In the genomic region with DNA sequence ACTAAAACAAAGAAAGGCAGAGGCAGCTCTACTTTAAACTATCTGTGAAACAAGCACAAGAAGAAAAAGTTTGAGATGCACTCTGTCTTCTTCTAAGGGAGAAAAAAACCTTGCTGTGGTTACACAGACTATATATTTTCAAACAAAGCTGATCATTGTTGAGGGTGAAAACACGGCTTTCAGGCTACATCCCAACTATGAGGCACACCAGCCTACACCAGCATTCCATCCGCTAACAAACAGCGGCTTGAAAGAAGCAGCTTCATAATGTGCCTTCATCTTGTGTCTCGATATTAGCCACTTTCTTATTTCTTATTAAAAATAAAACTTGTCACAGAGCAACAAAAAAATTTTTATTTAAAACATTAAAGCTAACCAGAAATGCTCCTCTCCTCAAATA, we compare ENCODE assay signal across 12 cellular contexts.
DNase-seq lines count a peak whose midpoint lies in the region; ATAC-seq, FAIRE-seq and TF ChIP-seq lines count a peak whose summit lies in the region.
"Had no signal": no experiment of that assay in that cellular context is flagged by ENCODE, and none has a peak within 500 bp of the region (broad histone marks: within the 10 kb centered on the region; RNA-seq: fewer than 3 reads in every experiment).

No MANE protein-coding gene starts in this region.

- no peaks in the 10 kb centered on the region for H4K20me1 ChIP-seq in osteoblast (ENCODE audit: insufficient read depth, low read length)

- H3K27ac Mint-ChIP-seq in CD4-positive, alpha-beta memory T cell: no peak overlapping the region
- H3K27ac Mint-ChIP-seq: activated CD4-positive, alpha-beta T cell treated with anti-CD3 and anti-CD28 coated beads, Interleukin-2, amount 10 ng/mL, durations not matched to agents 7 days and 5 days had no signal

- peak overlapping the region; percentile 32 for H3K4me3 ChIP-seq in fibroblast of the aortic adventitia (ENCODE audit: low read depth, low read length)
- H3K4me3 ChIP-seq in osteoblast (ENCODE audit: insufficient read depth, low read length): peak overlapping the region; percentile 12
- no peak overlapping the region for H3K4me3 ChIP-seq in transverse colon
- no peak overlapping the region for H3K4me3 ChIP-seq in CD4-positive, alpha-beta memory T cell (ENCODE audit: low read length in 2 of 2)
- H3K4me3 ChIP-seq in HAP-1: no peak overlapping the region
- H3K4me3 ChIP-seq: BLaER1 treated with 17β-estradiol and CSF1 and Interleukin-3, amounts not matched to agents 10 nM and 100 nM had no signal

- H3K27me3 Mint-ChIP-seq in CD4-positive, alpha-beta memory T cell: peaks cover 3 to 4% of the 10 kb centered on the region in 2 donors

- no peak for ATAC-seq in GM21737 (IDR thresholded peaks at IDR 0.05; ENCODE audit: unreplicated experiment)

- no peak overlapping the region for H3K4me3 Mint-ChIP-seq in CD4-positive, alpha-beta memory T cell
- H3K4me3 Mint-ChIP-seq: activated CD4-positive, alpha-beta T cell treated with anti-CD3 and anti-CD28 coated beads, Interleukin-2, amount 10 ng/mL, durations not matched to agents 7 days and 5 days had no signal

- POLR2A ChIA-PET in CD4-positive, alpha-beta memory T cell (lab: Charles Lee; ENCODE audit: partially characterized antibody): no interaction called here

- H3K79me2 ChIP-seq in osteoblast (ENCODE audit: insufficient read depth, low read length): peaks cover 13% of the 10 kb centered on the region

- 58 to 69% methylated on average over 2 to 4 of the region's 4 CpGs for WGBS in transverse colon (ENCODE audit: low coverage in 1 of 2), 2 donors

- H3K4me1 ChIP-seq in osteoblast (ENCODE audit: insufficient read depth, low read length) (peaks cover 26% of the 10 kb centered on the region), transverse colon (peaks cover 3 to 34% (median 8%) of the 10 kb centered on the region in 4 donors), HAP-1 (peaks cover 24% of the 10 kb centered on the region)
- no peaks in the 10 kb centered on the region for H3K4me1 ChIP-seq in CD4-positive, alpha-beta memory T cell (ENCODE audit: insufficient read depth, low read length)

- no peak for DNase-seq in GM12891 (ENCODE audit: insufficient read length, low spot score)
- peak; percentile 88 for DNase-seq in SK-MEL-5 (ENCODE audit: low read depth, low spot score)
- peak; percentile 62 for DNase-seq in fibroblast of the aortic adventitia (ENCODE audit: low read depth)
- DNase-seq in osteoblast (ENCODE audit: insufficient read length, low spot score, missing footprints): no peak
- no peak for DNase-seq in transverse colon
- DNase-seq in CD4-positive, alpha-beta memory T cell: no peak
- no peak for DNase-seq in HAP-1 (ENCODE audit: low spot score in 2 of 2)
- DNase-seq: activated CD4-positive, alpha-beta T cell treated with anti-CD3 and anti-CD28 coated beads, Interleukin-2, amount 10 ng/mL, durations not matched to agents 7 days and 5 days; caudate nucleus; NCI-H2081 had no signal

- peak overlapping the region; percentile 71 for H3K4me2 ChIP-seq in osteoblast (ENCODE audit: insufficient read depth, low read length)

- H3K9me3 Mint-ChIP-seq in CD4-positive, alpha-beta memory T cell: no peaks in the 10 kb centered on the region
- H3K9me3 Mint-ChIP-seq: activated CD4-positive, alpha-beta T cell treated with anti-CD3 and anti-CD28 coated beads, Interleukin-2, amount 10 ng/mL, durations not matched to agents 7 days and 5 days had no signal

- H3K36me3 ChIP-seq in osteoblast (ENCODE audit: insufficient read depth, low read length) (no peaks in the 10 kb centered on the region), transverse colon (peaks cover 0 to under 1% (median 0%) of the 10 kb centered on the region in 4 donors), HAP-1 (replicated peaks) (no peaks in the 10 kb centered on the region)
- no peaks in the 10 kb centered on the region for H3K36me3 ChIP-seq in CD4-positive, alpha-beta memory T cell (ENCODE audit: insufficient read depth, low read length)

- TF ChIP-seq CTCF in fibroblast of the aortic adventitia (IDR thresholded peaks at IDR 0.05; ENCODE audit: insufficient read depth, low read length) (no peak), osteoblast (IDR thresholded peaks at IDR 0.05; ENCODE audit: extremely low read depth, low read depth, low read length) (no peak), transverse colon (IDR thresholded peaks at IDR 0.05) (no peak)

- TF ChIP-seq POLR2A in GM12891 (IDR thresholded peaks at IDR 0.05; ENCODE audit: low read depth, low read length): no peak
- no peak for TF ChIP-seq POLR2A in transverse colon (IDR thresholded peaks at IDR 0.05)

- intact Hi-C loops in transverse colon (cut with DNase I; ENCODE audit: low total_unique reads): no loop called here
- intact Hi-C loops in CD4-positive, alpha-beta memory T cell (cut with micrococcal nuclease): no loop called here

- peak; percentile 47 for FAIRE-seq in GM12891 (lab: Jason Lieb, UNC)

- H3K27me3 ChIP-seq in osteoblast (ENCODE audit: insufficient read depth, low read length) (no peaks in the 10 kb centered on the region), transverse colon (no peaks in the 10 kb centered on the region), HAP-1 (ENCODE audit: low read depth) (no peaks in the 10 kb centered on the region)
- H3K27me3 ChIP-seq in CD4-positive, alpha-beta memory T cell (ENCODE audit: insufficient read depth, low read length): no peaks in the 10 kb centered on the region
- H3K27me3 ChIP-seq: BLaER1 treated with 17β-estradiol and CSF1 and Interleukin-3, amounts not matched to agents 10 nM and 100 nM had no signal

- TF ChIP-seq EP300 in transverse colon (IDR thresholded peaks at IDR 0.05; ENCODE audit: low read depth): no peak

- H3K36me3 Mint-ChIP-seq in CD4-positive, alpha-beta memory T cell: no peaks in the 10 kb centered on the region

- H2AFZ ChIP-seq in osteoblast (ENCODE audit: low read length): peak overlapping the region; percentile 33

- CTCF ChIA-PET in CD4-positive, alpha-beta memory T cell (lab: Charles Lee; ENCODE audit: partially characterized antibody): interaction anchor here (0.5 to 1.7 kb wide), 2 partner anchors 99 to 225 kb away, joined by 3 to 7 read pairs; no protein-coding TSS in a partner anchor

- H3K9me3 ChIP-seq in osteoblast (ENCODE audit: low read depth, low read length): no peaks in the 10 kb centered on the region
- H3K9me3 ChIP-seq in transverse colon: no peaks in the 10 kb centered on the region
- H3K9me3 ChIP-seq in CD4-positive, alpha-beta memory T cell (ENCODE audit: control insufficient read depth in 1 of 2, low read length in 2 of 2): no peaks in the 10 kb centered on the region
- no peaks in the 10 kb centered on the region for H3K9me3 ChIP-seq in HAP-1
- H3K9me3 ChIP-seq: BLaER1 treated with 17β-estradiol and CSF1 and Interleukin-3, amounts not matched to agents 10 nM and 100 nM had no signal

- in situ Hi-C loops in SK-MEL-5 (cut with HindIII; ENCODE audit: low pct_unique_long_range_greater_than_20kb, low sequenced_read_pairs): no loop called here
- in situ Hi-C loops in transverse colon (cut with MboI; ENCODE audit: low pct_ligation_motif_present in 1 of 4, low pct_unique_long_range_greater_than_20kb in 1 of 4, low sequenced_read_pairs in 3 of 4): no loop called here
- in situ Hi-C loops in HAP-1 (cut with MboI; ENCODE audit: low sequenced_read_pairs): no loop called here

- H3K4me1 Mint-ChIP-seq in CD4-positive, alpha-beta memory T cell: peaks cover 8 to 24% (median 16%) of the 10 kb centered on the region in 4 donors

- H3K27ac ChIP-seq in osteoblast (ENCODE audit: low read depth, low read length): peak overlapping the region; percentile 50
- peak overlapping the region in 2 of 4 donors; percentile 16 to 19 for H3K27ac ChIP-seq in transverse colon
- no peak overlapping the region for H3K27ac ChIP-seq in CD4-positive, alpha-beta memory T cell (ENCODE audit: low read depth, low read length)

TF ChIP-seq in GM12891, 5 proteins besides CTCF, POLR2A, EP300 and RAD21:
- TF ChIP-seq PAX5 (IDR thresholded peaks at IDR 0.05; ENCODE audit: insufficient read depth, low read length, severe bottlenecking) (no peak), POU2F2 (IDR thresholded peaks at IDR 0.05; ENCODE audit: low read depth, low read length) (no peak), POLR2AphosphoS5 (IDR thresholded peaks at IDR 0.05; ENCODE audit: low read depth, low read length) (no peak), SPI1 (IDR thresholded peaks at IDR 0.05; ENCODE audit: low read depth, low read length) (no peak)

Comparison
In these comparisons a context has a peak if more than half of its experiments do, and no peak if none do; other contexts are left out.
1. DNase-seq: peak in SK-MEL-5 (single experiment) and fibroblast of the aortic adventitia (single experiment); none in GM12891 (single experiment), osteoblast (single experiment), transverse colon (single experiment), CD4-positive, alpha-beta memory T cell (0 of 5) and HAP-1 (0 of 2).
2. H3K4me3 ChIP-seq: peak in fibroblast of the aortic adventitia (single experiment) and osteoblast (single experiment); none in transverse colon (0 of 4), CD4-positive, alpha-beta memory T cell (0 of 2) and HAP-1 (single experiment).